14 cellular contexts compared by ENCODE assay signal in genomic region chr9:117425562-117425961, GRCh38. TPM values are rescaled to one million over a fixed set of nuclear protein-coding genes. Genes with fewer than 3 reads are reported as not detected.
A peak's percentile ranks its signal among the peaks of the same experiment; 100 is the strongest.
DNase-seq lines count a peak whose midpoint lies in the region; ATAC-seq, FAIRE-seq and TF ChIP-seq lines count a peak whose summit lies in the region.
"Had no signal": no experiment of that assay in that cellular context is flagged by ENCODE, and none has a peak within 500 bp of the region (broad histone marks: within the 10 kb centered on the region; RNA-seq: fewer than 3 reads in every experiment).

No MANE protein-coding gene starts in this region.

- CTCF ChIA-PET in H1 (lab: Charles Lee; ENCODE audit: partially characterized antibody) = interaction anchor here (0.5 to 2.6 kb wide), 12 partner anchors 13 to 528 kb away, joined by 3 to 13 read pairs (median 4); no protein-coding TSS in a partner anchor

- no peak overlapping the region for H2BK120ac ChIP-seq in H1 (replicated peaks; ENCODE audit: low read depth, low read length)

- H3K4me1 ChIP-seq in H1 (replicated peaks in 1 of 4; ENCODE audit: control insufficient read depth in 3 of 4, insufficient read depth in 4 of 4, low read length in 3 of 4) = no peaks in the 10 kb centered on the region

- no peak overlapping the region for H2BK12ac ChIP-seq in H1 (ENCODE audit: low read depth, low read length)

- no peak overlapping the region for H3K4me3 ChIP-seq in H1 (ENCODE audit: extremely low read depth in 1 of 4, insufficient read depth in 2 of 4, low read depth in 3 of 4, low read length in 4 of 4)
- H3K4me3 ChIP-seq: BLaER1 treated with 17β-estradiol and CSF1 and Interleukin-3, amounts not matched to agents 10 nM and 100 nM had no signal

- H3K27ac ChIP-seq in H1 (ENCODE audit: low read depth, low read length) = no peak overlapping the region
- H3K27ac ChIP-seq: BLaER1 treated with 17β-estradiol and CSF1 and Interleukin-3, amounts not matched to agents 10 nM and 100 nM; HL-60 had no signal

- no peaks in the 10 kb centered on the region for H4K20me1 ChIP-seq in H1 (replicated peaks in 1 of 2; ENCODE audit: control insufficient read depth in 1 of 2, insufficient read depth in 2 of 2, low read length in 2 of 2)
- H4K20me1 ChIP-seq: BLaER1 treated with 17β-estradiol and CSF1 and Interleukin-3, amounts not matched to agents 10 nM and 100 nM had no signal

- TF ChIP-seq RAD21 in H1 (IDR thresholded peaks at IDR 0.05 in 1 of 2, conservative IDR thresholded peaks at IDR 0.05 in 1 of 2; ENCODE audit: low read depth in 2 of 2, low read length in 2 of 2) = peak; percentile 20 to 39; a peak in 1 of 4 replicates

- no peak for FAIRE-seq in H1 (lab: Jason Lieb, UNC)
- no peak for FAIRE-seq in HTR-8/SVneo (lab: Jason Lieb, UNC)
- FAIRE-seq: H54 had no signal

- H3K9me3 ChIP-seq in H1 (ENCODE audit: insufficient read depth in 2 of 2, low read depth in 1 of 2, low read length in 1 of 2) = no peaks in the 10 kb centered on the region
- H3K9me3 ChIP-seq: BLaER1 treated with 17β-estradiol and CSF1 and Interleukin-3, amounts not matched to agents 10 nM and 100 nM had no signal

- no peak overlapping the region for H2BK15ac ChIP-seq in H1 (ENCODE audit: low read length)

- 77% methylated on average over 3 of the region's 3 CpGs; no CpG with 5 or more reads in 1 of the 2 experiments for WGBS in H1 (ENCODE audit: extremely low coverage in 1 of 2, insufficient coverage in 1 of 2, insufficient read length in 1 of 2, insufficient replicate concordance in 2 of 2, low coverage in 1 of 2, low lambda C conversion rate in 2 of 2, missing lambda C conversion rate in 1 of 2), 2 experiments

- TF ChIP-seq CTCF in H1 (IDR thresholded peaks at IDR 0.05; ENCODE audit: control extremely low read depth in 1 of 3, insufficient read depth in 1 of 3, low read depth in 1 of 3, low read length in 3 of 3) = peak in 2 of 3 experiments; percentile 33; a peak in 2 of 4 replicates

- no peaks in the 10 kb centered on the region for H3K36me3 ChIP-seq in H1 (ENCODE audit: control insufficient read depth in 2 of 4, insufficient read depth in 4 of 4, low read length in 3 of 4)
- H3K36me3 ChIP-seq: BLaER1 treated with 17β-estradiol and CSF1 and Interleukin-3, amounts not matched to agents 10 nM and 100 nM had no signal

- H4K8ac ChIP-seq in H1 (ENCODE audit: extremely low read depth, insufficient read depth, low read length) = no peak overlapping the region

- no peak overlapping the region for H3K4ac ChIP-seq in H1 (replicated peaks; ENCODE audit: insufficient read length, low read depth, low read length)

- H3K79me1 ChIP-seq in H1 (ENCODE audit: low read depth, low read length) = no peaks in the 10 kb centered on the region

- no peak overlapping the region for H2BK20ac ChIP-seq in H1 (ENCODE audit: low read length)

- ATAC-seq in HG03135 (IDR thresholded peaks at IDR 0.05; ENCODE audit: unreplicated experiment) = no peak

- no peak overlapping the region for H3K18ac ChIP-seq in H1 (ENCODE audit: extremely low read depth, low read length)

- H3K27me3 ChIP-seq in H1 (replicated peaks in 1 of 4; ENCODE audit: control insufficient read depth in 3 of 4, extremely low read depth in 1 of 4, insufficient read depth in 3 of 4, low read length in 3 of 4) = no peaks in the 10 kb centered on the region
- H3K27me3 ChIP-seq: BLaER1 treated with 17β-estradiol and CSF1 and Interleukin-3, amounts not matched to agents 10 nM and 100 nM had no signal

- H3K56ac ChIP-seq in H1 (replicated peaks; ENCODE audit: insufficient read length, low read depth, low read length) = no peak overlapping the region

- POLR2A ChIA-PET in H1 (lab: Charles Lee; ENCODE audit: partially characterized antibody) = no interaction called here

- H3K14ac ChIP-seq in H1 (ENCODE audit: insufficient read length) = no peak overlapping the region

- no peak overlapping the region for H3K23ac ChIP-seq in H1 (ENCODE audit: insufficient read length)

- no peaks in the 10 kb centered on the region for H3K23me2 ChIP-seq in H1 (ENCODE audit: low read depth, low read length)

- no peak for TF ChIP-seq POLR2A in H1 (IDR thresholded peaks at IDR 0.05; ENCODE audit: control extremely low read depth in 1 of 2, low read depth in 2 of 2, low read length in 2 of 2)

- H2AFZ ChIP-seq in H1 (ENCODE audit: low read length) = no peak overlapping the region

- H3K4me2 ChIP-seq in H1 (ENCODE audit: insufficient read depth in 1 of 2, low read depth in 2 of 2, low read length in 2 of 2) = no peak overlapping the region
- H3K4me2 ChIP-seq: BLaER1 treated with 17β-estradiol and CSF1 and Interleukin-3, amounts not matched to agents 10 nM and 100 nM had no signal

- no peak overlapping the region for H2AK5ac ChIP-seq in H1 (ENCODE audit: low read depth, low read length)

- H2BK5ac ChIP-seq in H1 (ENCODE audit: low read depth, low read length) = no peak overlapping the region

- H4K5ac ChIP-seq in H1 (ENCODE audit: insufficient read length, low read depth, low read length) = no peak overlapping the region

- H4K91ac ChIP-seq in H1 (replicated peaks; ENCODE audit: insufficient read length, low read length) = no peak overlapping the region

- no peaks in the 10 kb centered on the region for H3K79me2 ChIP-seq in H1 (ENCODE audit: control insufficient read depth in 1 of 2, insufficient read depth in 2 of 2, low read length in 2 of 2)

- H3K9ac ChIP-seq in H1 (replicated peaks in 1 of 4; ENCODE audit: extremely low read depth in 1 of 4, low read depth in 3 of 4, low read length in 3 of 4) = no peak overlapping the region
- H3K9ac ChIP-seq: BLaER1 treated with 17β-estradiol and CSF1 and Interleukin-3, amounts not matched to agents 10 nM and 100 nM had no signal

- TF ChIP-seq EP300 in H1 (IDR thresholded peaks at IDR 0.05; ENCODE audit: borderline replicate concordance in 1 of 2, low read depth in 2 of 2, low read length in 2 of 2) = no peak

- DNase-seq in NCI-H82 (lab: John Stamatoyannopoulos, UW) (peak; percentile 20), NCI-H82 treated with DMSO at 0.1 percent for 48 hours (lab: John Stamatoyannopoulos, UW; ENCODE audit: unreplicated experiment) (no peak), H1 (ENCODE audit: low read depth in 1 of 2, low spot score in 2 of 2) (no peak), left kidney (ENCODE audit: low read depth, low spot score) (peak; percentile 27), HTR-8/SVneo (ENCODE audit: insufficient read length, low spot score) (no peak), RKO (ENCODE audit: low spot score) (no peak)
- DNase-seq: ACHN; CD4-positive, CD25-positive, alpha-beta regulatory T cell; DMS53; GF-D8 had no signal

TF ChIP-seq in H1, 55 proteins besides CTCF, POLR2A, EP300 and RAD21:
- TF ChIP-seq CBX8 (IDR thresholded peaks at IDR 0.05; ENCODE audit: borderline replicate concordance, low read depth, low read length) (no peak), SP2 (IDR thresholded peaks at IDR 0.05; ENCODE audit: low read length) (no peak), RXRA (IDR thresholded peaks at IDR 0.05; ENCODE audit: insufficient read depth, low read depth, low read length) (no peak)
- TF ChIP-seq, protein P1, sequence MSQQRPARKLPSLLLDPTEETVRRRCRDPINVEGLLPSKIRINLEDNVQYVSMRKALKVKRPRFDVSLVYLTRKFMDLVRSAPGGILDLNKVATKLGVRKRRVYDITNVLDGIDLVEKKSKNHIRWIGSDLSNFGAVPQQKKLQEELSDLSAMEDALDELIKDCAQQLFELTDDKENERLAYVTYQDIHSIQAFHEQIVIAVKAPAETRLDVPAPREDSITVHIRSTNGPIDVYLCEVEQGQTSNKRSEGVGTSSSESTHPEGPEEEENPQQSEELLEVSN (IDR thresholded peaks at IDR 0.05) = no peak

RNA-seq across cellular contexts. Expression of gene ASTN2, which starts 10.7 kb away (rescaled TPM):
- 13.7 and 14.8 TPM in 2 replicates for total RNA-seq in H1 (2021; fragmentation: NEBNext Ultra II Directional; extraction: Animal tissue kit (Norgen Biotek cat#: 25700))
- polyA plus RNA-seq in H1 (2011; rRNA removed) = 8.2 and 10.1 TPM in 2 replicates
- polyA plus RNA-seq in H1 (2011; cell fraction: cytosol; rRNA removed) = 12.2 TPM
- polyA plus RNA-seq in H1 (2011; cell fraction: nucleus; rRNA removed) = 21.5 TPM
- polyA plus RNA-seq in H1 (2012, experiment 1 of 2) = 10.8 to 14.8 TPM (median 13.1 TPM) in 4 replicates
- polyA plus RNA-seq in H1 (2012, experiment 2 of 2) = 9.5 TPM
- polyA plus RNA-seq in H1 (2013, experiment 1 of 2) = 8.0 TPM
- polyA plus RNA-seq in H1 (2013, experiment 2 of 2) = 7.5 TPM
- 44.7 and 48.6 TPM in 2 replicates for polyA minus RNA-seq in H1 (2011; rRNA and poly(A)+ RNA removed)
- 16.3 TPM for polyA minus RNA-seq in H1 (2011; cell fraction: cytosol; rRNA and poly(A)+ RNA removed)
- 82.7 TPM for polyA minus RNA-seq in H1 (2011; cell fraction: nucleus; rRNA and poly(A)+ RNA removed)

Comparison
In these comparisons a context has a peak if more than half of its experiments do, and no peak if none do; other contexts are left out.
1. DNase-seq: peak in NCI-H82 (single experiment) and left kidney (single experiment); none in NCI-H82 treated with DMSO at 0.1 percent for 48 hours (single experiment), H1 (0 of 2), HTR-8/SVneo (single experiment) and RKO (single experiment).